8 cellular contexts compared by ENCODE assay signal in genomic region chr4:163548481-163549243, GRCh38.
DNase-seq lines count a peak whose midpoint lies in the region; ATAC-seq and TF ChIP-seq lines count a peak whose summit lies in the region.

No MANE protein-coding gene starts in this region.

- peaks cover 3% of the 10 kb centered on the region for H3K9me3 Mint-ChIP-seq in memory B cell

- ATAC-seq in GM19467 (IDR thresholded peaks at IDR 0.05; ENCODE audit: unreplicated experiment) (peak; percentile 30), memory B cell (ENCODE audit: low read depth) (peak; percentile 18), GM19455 (IDR thresholded peaks at IDR 0.05; ENCODE audit: unreplicated experiment) (no peak)

- POLR2A ChIA-PET in RWPE1 (lab: Yijun Ruan, JAX; ENCODE audit: low non-redundant PET) = no interaction called here

- H3K4me1 Mint-ChIP-seq in memory B cell = peaks cover 30% of the 10 kb centered on the region

- no peaks in the 10 kb centered on the region for H3K27me3 Mint-ChIP-seq in memory B cell

- DNase-seq in D341Med (ENCODE audit: low spot score) (peak; percentile 42), KBM-7 (peak; percentile 69), RWPE1 (ENCODE audit: low spot score) (peak; percentile 34), dedifferentiated amniotic fluid mesenchymal stem cell (ENCODE audit: extremely low spot score) (peak; percentile 47), memory B cell (ENCODE audit: low spot score in 2 of 2) (no peak), NCI-H524 treated with DMSO at 0.1 percent for 48 hours (lab: John Stamatoyannopoulos, UW) (no peak)

- H3K4me3 Mint-ChIP-seq in memory B cell = no peak overlapping the region

- peaks cover 29% of the 10 kb centered on the region for H3K36me3 Mint-ChIP-seq in memory B cell

- TF ChIP-seq CTCF in RWPE1 (conservative IDR thresholded peaks at IDR 0.05; ENCODE audit: low read depth) = peak; percentile 74

- in situ Hi-C loops in KBM-7 (cut with MboI; ENCODE audit: low pct_unique_long_range_greater_than_20kb, low sequenced_read_pairs) = no loop called here

- no peak overlapping the region for H3K27ac Mint-ChIP-seq in memory B cell

- H3K27ac ChIP-seq in RWPE1 = no peak overlapping the region

- CTCF ChIA-PET in RWPE1 (lab: Yijun Ruan, JAX) = interaction anchor here (0.5 to 1.3 kb wide), 7 partner anchors 23 to 1318 kb away, joined by 3 to 9 read pairs (median 4); no protein-coding TSS in a partner anchor

Comparison
In these comparisons a context has a peak if more than half of its experiments do, and no peak if none do; other contexts are left out.
1. DNase-seq: peak in D341Med (single experiment), KBM-7 (single experiment), RWPE1 (single experiment) and dedifferentiated amniotic fluid mesenchymal stem cell (single experiment); none in memory B cell (0 of 2) and NCI-H524 treated with DMSO at 0.1 percent for 48 hours (single experiment).